Comparison of ENCODE assay signal across 9 cellular contexts in the genomic region with DNA sequence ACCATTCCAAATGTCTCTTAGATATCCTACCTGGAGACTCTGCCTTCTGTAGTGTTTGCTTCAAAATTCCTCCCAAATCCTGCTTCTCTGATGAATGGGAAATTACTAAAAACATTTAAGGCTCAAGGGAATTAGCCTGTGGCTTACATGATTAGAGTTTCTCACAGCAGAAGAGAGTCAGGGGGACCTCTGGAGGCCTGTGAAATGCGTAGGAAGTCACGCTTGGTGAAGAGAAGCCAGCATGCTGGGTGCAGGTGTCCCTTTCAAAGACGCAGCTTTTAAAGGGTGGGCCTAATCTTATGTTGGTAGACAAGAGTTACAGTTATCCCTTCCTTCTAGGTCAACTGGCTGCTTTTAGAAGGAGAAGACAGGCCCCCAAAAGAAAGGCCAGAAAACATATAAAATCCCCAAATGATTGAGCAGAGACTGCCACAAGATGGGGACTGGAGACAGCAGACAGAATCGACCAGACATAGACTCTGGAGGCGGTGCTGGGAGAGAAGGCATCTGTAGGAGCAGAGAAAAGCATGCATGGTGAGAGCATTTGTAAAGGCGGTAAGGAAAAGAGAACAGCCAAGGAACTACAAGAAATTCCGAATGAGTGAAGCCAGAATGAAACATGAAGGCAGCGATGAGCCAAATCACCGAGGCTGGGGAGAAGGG. TPM values are rescaled to one million over a fixed set of nuclear protein-coding genes. Genes with fewer than 3 reads are reported as not detected.
DNase-seq lines count a peak whose midpoint lies in the region; ATAC-seq and TF ChIP-seq lines count a peak whose summit lies in the region.
"Had no signal": no experiment of that assay in that cellular context is flagged by ENCODE, and none has a peak within 500 bp of the region (broad histone marks: within the 10 kb centered on the region; RNA-seq: fewer than 3 reads in every experiment).

No MANE protein-coding gene starts in this region.

- H3K9me3 ChIP-seq in CD4-positive, CD25-positive, alpha-beta regulatory T cell (ENCODE audit: control insufficient read depth in 2 of 2, low read length in 2 of 2) = no peaks in the 10 kb centered on the region
- no peaks in the 10 kb centered on the region for H3K9me3 ChIP-seq in PC-3 (ENCODE audit: low read length)

- no peak overlapping the region for H3K4me3 ChIP-seq in CD4-positive, CD25-positive, alpha-beta regulatory T cell (ENCODE audit: low read depth, low read length)
- no peak overlapping the region for H3K4me3 ChIP-seq in PC-3 (ENCODE audit: low read length)
- H3K4me3 ChIP-seq: SK-N-MC had no signal

- no peaks in the 10 kb centered on the region for H3K4me1 ChIP-seq in CD4-positive, CD25-positive, alpha-beta regulatory T cell (ENCODE audit: control insufficient read depth, insufficient read depth, low read length, poor library complexity, severe bottlenecking)
- peaks cover 8% of the 10 kb centered on the region for H3K4me1 ChIP-seq in PC-3 (ENCODE audit: insufficient read depth, low read length)

- no peaks in the 10 kb centered on the region for H3K79me2 ChIP-seq in PC-3 (ENCODE audit: low read length)

- H3K27ac Mint-ChIP-seq in CD4-positive, CD25-positive, alpha-beta regulatory T cell = peak overlapping the region; percentile 19 to 87 (median 71)
- H3K27ac Mint-ChIP-seq in endothelial cell (ENCODE audit: unreplicated experiment) = peak overlapping the region; percentile 63

- no peak overlapping the region for H3K4me3 Mint-ChIP-seq in CD4-positive, CD25-positive, alpha-beta regulatory T cell
- H3K4me3 Mint-ChIP-seq in endothelial cell (ENCODE audit: unreplicated experiment) = peak overlapping the region; percentile 16

- H3K9me2 ChIP-seq in PC-3 (replicated peaks; ENCODE audit: low read length) = no peaks in the 10 kb centered on the region

- H2AFZ ChIP-seq in PC-3 (ENCODE audit: low read length) = no peak overlapping the region

- H3K27me3 ChIP-seq in CD4-positive, CD25-positive, alpha-beta regulatory T cell (ENCODE audit: control insufficient read depth, insufficient read depth, low read length) = no peaks in the 10 kb centered on the region
- no peaks in the 10 kb centered on the region for H3K27me3 ChIP-seq in PC-3 (ENCODE audit: low read length)

- no TSS peak for BruUV-seq in PC-3 (replicated peaks; lab: Mats Ljungman, UMichigan)

- H3K36me3 ChIP-seq in CD4-positive, CD25-positive, alpha-beta regulatory T cell (ENCODE audit: control insufficient read depth, insufficient read depth, low read length) = peaks cover 67% of the 10 kb centered on the region
- peaks cover 8% of the 10 kb centered on the region; the same call in 1 of the 2 replicates for H3K36me3 ChIP-seq in PC-3 (ENCODE audit: low read depth, low read length)

- no peak for TF ChIP-seq CTCF in endothelial cell (IDR thresholded peaks at IDR 0.05; ENCODE audit: unreplicated experiment)
- TF ChIP-seq CTCF in PC-3 (conservative IDR thresholded peaks at IDR 0.05; ENCODE audit: low read depth, low read length) = no peak

- no peak for ATAC-seq in CD4-positive, CD25-positive, alpha-beta regulatory T cell (ENCODE audit: low read depth in 2 of 2)
- ATAC-seq in GM18909 (IDR thresholded peaks at IDR 0.05; ENCODE audit: poor library complexity, unreplicated experiment) (peak; percentile 55), HG03066 (IDR thresholded peaks at IDR 0.05; ENCODE audit: low read depth, unreplicated experiment) (peak; percentile 57), PC-3 (no peak)

- H3K4me2 ChIP-seq in PC-3 (ENCODE audit: low read length) = no peak overlapping the region

- intact Hi-C loops in PC-3 (cut with micrococcal nuclease) = no loop called here

- CTCF ChIA-PET in PC-3 (lab: Charles Lee) = no interaction called here

- no peaks in the 10 kb centered on the region for H3F3A ChIP-seq in PC-3 (ENCODE audit: low read length, unreplicated experiment)

- no peaks in the 10 kb centered on the region for H4K20me1 ChIP-seq in PC-3 (ENCODE audit: low read length)

- peaks cover 57% of the 10 kb centered on the region for H3K36me3 Mint-ChIP-seq in CD4-positive, CD25-positive, alpha-beta regulatory T cell
- peaks cover 28% of the 10 kb centered on the region for H3K36me3 Mint-ChIP-seq in endothelial cell (ENCODE audit: low read depth, unreplicated experiment)

- DNase-seq in CD4-positive, CD25-positive, alpha-beta regulatory T cell = no peak
- DNase-seq in endothelial cell (ENCODE audit: low spot score) = no peak
- DNase-seq in stimulated activated naive CD4-positive, alpha-beta T cell treated with Interleukin-2 at 50 U/mL for 16 hours (lab: John Stamatoyannopoulos, UW) = no peak
- no peak for DNase-seq in NCI-H2029 treated with DMSO at 0.1 percent for 48 hours (lab: John Stamatoyannopoulos, UW)
- DNase-seq in PC-3 = no peak
- no peak for DNase-seq in NCI-H345 (lab: John Stamatoyannopoulos, UW)

- H3K9ac ChIP-seq in PC-3 (ENCODE audit: low read length) = no peak overlapping the region

- POLR2A ChIA-PET in PC-3 (lab: Charles Lee; ENCODE audit: unreplicated experiment) = no interaction called here

- H3K27me3 Mint-ChIP-seq in CD4-positive, CD25-positive, alpha-beta regulatory T cell = no peaks in the 10 kb centered on the region
- peaks cover 4% of the 10 kb centered on the region for H3K27me3 Mint-ChIP-seq in endothelial cell (ENCODE audit: unreplicated experiment)

- H3K4me1 Mint-ChIP-seq in CD4-positive, CD25-positive, alpha-beta regulatory T cell = peaks cover 11 to 33% (median 25%) of the 10 kb centered on the region in 4 donors
- peaks cover 12% of the 10 kb centered on the region for H3K4me1 Mint-ChIP-seq in endothelial cell (ENCODE audit: unreplicated experiment)

- no peak overlapping the region for H3K27ac ChIP-seq in CD4-positive, CD25-positive, alpha-beta regulatory T cell (ENCODE audit: insufficient read depth, low read length, poor library complexity, severe bottlenecking)
- no peak overlapping the region for H3K27ac ChIP-seq in PC-3 (ENCODE audit: low read length)
- H3K27ac ChIP-seq: SK-N-MC had no signal

- H3K9me3 Mint-ChIP-seq in CD4-positive, CD25-positive, alpha-beta regulatory T cell = peaks cover 0 to 2% (median 0%) of the 10 kb centered on the region in 7 donors
- H3K9me3 Mint-ChIP-seq in endothelial cell (ENCODE audit: unreplicated experiment) = no peaks in the 10 kb centered on the region

RNA-seq across cellular contexts. Expression of a gene that starts 42.3 kb away (rescaled TPM):
- total RNA-seq in CD4-positive, CD25-positive, alpha-beta regulatory T cell = 87.8 TPM
- polyA plus RNA-seq in CD4-positive, CD25-positive, alpha-beta regulatory T cell = 10 to 100 TPM; 18.8 to 21.7 (median 20.6) TPM
- 86.7 TPM for total RNA-seq in endothelial cell (ENCODE audit: unreplicated experiment)
- 14.8 and 23.1 TPM in 2 replicates for total RNA-seq in PC-3 (2014; rRNA removed)

RNA-seq across cellular contexts. Expression of a gene that starts 48.4 kb away (rescaled TPM):
- 22.7 TPM for total RNA-seq in CD4-positive, CD25-positive, alpha-beta regulatory T cell
- polyA plus RNA-seq in CD4-positive, CD25-positive, alpha-beta regulatory T cell = 10 to 100 TPM; 23.7 to 27.9 (median 24.9) TPM
- 23.7 TPM for total RNA-seq in endothelial cell (ENCODE audit: unreplicated experiment)
- total RNA-seq in PC-3 (2014; rRNA removed) = 17.4 and 17.6 TPM in 2 replicates

Comparison
In these comparisons a context has a peak if more than half of its experiments do, and no peak if none do; other contexts are left out.
1. ATAC-seq: peak in GM18909 (single experiment) and HG03066 (single experiment); none in CD4-positive, CD25-positive, alpha-beta regulatory T cell (0 of 2) and PC-3 (single experiment).